Comparison of ENCODE assay signal across 13 cellular contexts in genomic region chr4:20432098-20432497, GRCh38.
DNase-seq lines count a peak whose midpoint lies in the region; ATAC-seq and TF ChIP-seq lines count a peak whose summit lies in the region.
"Had no signal": no experiment of that assay in that cellular context is flagged by ENCODE, and none has a peak within 500 bp of the region (broad histone marks: within the 10 kb centered on the region; RNA-seq: fewer than 3 reads in every experiment).

No MANE protein-coding gene starts in this region.

- no peak overlapping the region for H3K4me3 ChIP-seq in aorta (ENCODE audit: low read length in 2 of 2)
- no peak overlapping the region for H3K4me3 ChIP-seq in ascending aorta
- H3K4me3 ChIP-seq: upper lobe of right lung had no signal

- TF ChIP-seq POLR2A in GM18505 (IDR thresholded peaks at IDR 0.05; ENCODE audit: borderline replicate concordance, extremely low read depth, insufficient read depth, insufficient read length) = no peak

- H3K4me1 ChIP-seq in aorta (ENCODE audit: control insufficient read depth in 1 of 2, insufficient read depth in 2 of 2, low read length in 2 of 2) (no peaks in the 10 kb centered on the region), ascending aorta (no peaks in the 10 kb centered on the region)
- H3K4me1 ChIP-seq: upper lobe of right lung had no signal

- ATAC-seq in Right ventricle myocardium inferior = peak; percentile 46
- peak; percentile 85 for ATAC-seq in omental fat pad (ENCODE audit: low FRiP score)
- peak; percentile 37 for ATAC-seq in aorta (ENCODE audit: low FRiP score)
- ATAC-seq in GM18505 (IDR thresholded peaks at IDR 0.05; ENCODE audit: unreplicated experiment) = no peak
- ATAC-seq: upper lobe of right lung had no signal

- H3K36me3 Mint-ChIP-seq in activated CD4-positive, alpha-beta T cell treated with anti-CD3 and anti-CD28 coated beads, Interleukin-2, amount 10 ng/mL, durations not matched to agents 7 days and 5 days (ENCODE audit: low read depth) = no peaks in the 10 kb centered on the region
- H3K36me3 Mint-ChIP-seq: activated CD4-positive, alpha-beta memory T cell treated with anti-CD3 and anti-CD28 coated beads for 36 hours; immature natural killer cell had no signal

- H3K9me3 ChIP-seq in aorta (ENCODE audit: control insufficient read depth, low read length) = no peaks in the 10 kb centered on the region
- no peaks in the 10 kb centered on the region for H3K9me3 ChIP-seq in ascending aorta
- H3K9me3 ChIP-seq: upper lobe of right lung had no signal

- 21 to 29% methylated on average over 5 of the region's 5 CpGs for WGBS in aorta, 2 donors

- H3K36me3 ChIP-seq in aorta (ENCODE audit: control insufficient read depth in 1 of 2, insufficient read depth in 2 of 2, low read length in 1 of 2) (no peaks in the 10 kb centered on the region), ascending aorta (no peaks in the 10 kb centered on the region)
- H3K36me3 ChIP-seq: upper lobe of right lung had no signal

- H3K27ac Mint-ChIP-seq in activated CD4-positive, alpha-beta T cell treated with anti-CD3 and anti-CD28 coated beads, Interleukin-2, amount 10 ng/mL, durations not matched to agents 7 days and 5 days = no peak overlapping the region
- H3K27ac Mint-ChIP-seq: activated CD4-positive, alpha-beta memory T cell treated with anti-CD3 and anti-CD28 coated beads for 36 hours; immature natural killer cell had no signal

- H3K4me1 Mint-ChIP-seq in activated CD4-positive, alpha-beta T cell treated with anti-CD3 and anti-CD28 coated beads, Interleukin-2, amount 10 ng/mL, durations not matched to agents 7 days and 5 days = no peaks in the 10 kb centered on the region
- H3K4me1 Mint-ChIP-seq: immature natural killer cell had no signal

- H3K9me3 Mint-ChIP-seq in activated CD4-positive, alpha-beta T cell treated with anti-CD3 and anti-CD28 coated beads, Interleukin-2, amount 10 ng/mL, durations not matched to agents 7 days and 5 days = no peaks in the 10 kb centered on the region
- H3K9me3 Mint-ChIP-seq: activated CD4-positive, alpha-beta memory T cell treated with anti-CD3 and anti-CD28 coated beads for 36 hours had no signal

- no peaks in the 10 kb centered on the region for H3K27me3 Mint-ChIP-seq in activated CD4-positive, alpha-beta T cell treated with anti-CD3 and anti-CD28 coated beads, Interleukin-2, amount 10 ng/mL, durations not matched to agents 7 days and 5 days
- H3K27me3 Mint-ChIP-seq: activated CD4-positive, alpha-beta memory T cell treated with anti-CD3 and anti-CD28 coated beads for 36 hours had no signal

- intact Hi-C loops in Right ventricle myocardium inferior (cut with DNase I) (no loop called here), cardiac septum (cut with DNase I) (no loop called here), aorta (cut with DNase I) (no loop called here), ascending aorta (cut with DNase I) (no loop called here)

- POLR2A ChIA-PET in activated CD4-positive, alpha-beta T cell treated with anti-CD3 and anti-CD28 coated beads, Interleukin-2, amount 10 ng/mL, durations not matched to agents 7 days and 5 days (lab: Charles Lee) = no interaction called here

- CTCF ChIA-PET in activated CD4-positive, alpha-beta T cell treated with anti-CD3 and anti-CD28 coated beads, Interleukin-2, amount 10 ng/mL, durations not matched to agents 7 days and 5 days (lab: Charles Lee) = interaction anchor here (0.6 to 0.7 kb wide), 2 partner anchors 23 to 120 kb away, joined by 3 read pairs; no protein-coding TSS in a partner anchor

- no peak for TF ChIP-seq CTCF in omental fat pad (IDR thresholded peaks at IDR 0.05)
- TF ChIP-seq CTCF in ascending aorta (IDR thresholded peaks at IDR 0.05) = no peak

- H3K4me3 Mint-ChIP-seq in activated CD4-positive, alpha-beta T cell treated with anti-CD3 and anti-CD28 coated beads, Interleukin-2, amount 10 ng/mL, durations not matched to agents 7 days and 5 days = no peak overlapping the region
- H3K4me3 Mint-ChIP-seq: activated CD4-positive, alpha-beta memory T cell treated with anti-CD3 and anti-CD28 coated beads for 36 hours; immature natural killer cell had no signal

- H3K27ac ChIP-seq in aorta (ENCODE audit: low read depth in 1 of 2, low read length in 2 of 2) = no peak overlapping the region
- H3K27ac ChIP-seq in ascending aorta = no peak overlapping the region
- H3K27ac ChIP-seq: upper lobe of right lung had no signal

- H3K27me3 ChIP-seq in aorta (ENCODE audit: control insufficient read depth in 1 of 2, insufficient read depth in 2 of 2, low read length in 1 of 2) (no peaks in the 10 kb centered on the region), ascending aorta (no peaks in the 10 kb centered on the region)
- H3K27me3 ChIP-seq: upper lobe of right lung had no signal

- DNase-seq in Right ventricle myocardium inferior (ENCODE audit: missing footprints) (no peak), cardiac septum (ENCODE audit: low spot score) (no peak), fibroblast of peridontal ligament (ENCODE audit: extremely low read depth) (peak; percentile 61), omental fat pad (ENCODE audit: low spot score) (no peak), aorta (no peak), ascending aorta (ENCODE audit: low spot score in 2 of 2) (no peak)
- DNase-seq in activated CD4-positive, alpha-beta T cell treated with anti-CD3 and anti-CD28 coated beads, Interleukin-2, amount 10 ng/mL, durations not matched to agents 7 days and 5 days = no peak
- DNase-seq: activated CD4-positive, alpha-beta memory T cell treated with anti-CD3 and anti-CD28 coated beads for 36 hours; immature natural killer cell; posterior cingulate gyrus; SHP77 treated with DMSO at 0.1 percent for 48 hours; upper lobe of right lung had no signal
